ENCODE assay signal across 21 cellular contexts in genomic region chr10:95865814-95866447, GRCh38. TPM values are rescaled to one million over a fixed set of nuclear protein-coding genes. Genes with fewer than 3 reads are reported as not detected.
DNase-seq lines count a peak whose midpoint lies in the region; ATAC-seq and TF ChIP-seq lines count a peak whose summit lies in the region.
"Had no signal": no experiment of that assay in that cellular context is flagged by ENCODE, and none has a peak within 500 bp of the region (broad histone marks: within the 10 kb centered on the region; RNA-seq: fewer than 3 reads in every experiment).

No MANE protein-coding gene starts in this region.

- TF ChIP-seq EP300 in suprapubic skin (IDR thresholded peaks at IDR 0.05) (no peak), stomach (IDR thresholded peaks at IDR 0.05) (no peak)

- no peak overlapping the region for H3K4me3 Mint-ChIP-seq in activated CD8-positive, alpha-beta memory T cell treated with anti-CD3 and anti-CD28 coated beads, Interleukin-2, amount 10 ng/mL, durations not matched to agents 7 days and 5 days
- peak overlapping the region; percentile 31 for H3K4me3 Mint-ChIP-seq in activated T-helper 17 cell treated with anti-CD3 and anti-CD28 coated beads, Interleukin-2, amount 50 U/mL, for 72 hours
- H3K4me3 Mint-ChIP-seq in memory B cell, result no peak overlapping the region
- no peak overlapping the region for H3K4me3 Mint-ChIP-seq in stimulated activated naive B cell treated with anti-CD40 and anti-IgM and Interleukin-4, amounts not matched to agents 10 μg/mL and 1 μg/mL and 100 μg/mL, for 72 hours
- no peak overlapping the region for H3K4me3 Mint-ChIP-seq in activated naive CD4-positive, alpha-beta T cell treated with anti-CD3 and anti-CD28 coated beads, Interleukin-2, amount 10 ng/mL, durations not matched to agents 7 days and 5 days
- H3K4me3 Mint-ChIP-seq: activated CD8-positive, alpha-beta T cell treated with anti-CD3 and anti-CD28 coated beads for 36 hours; brain; CD14-positive monocyte; neural progenitor cell had no signal

- H3K27me3 Mint-ChIP-seq in activated CD8-positive, alpha-beta memory T cell treated with anti-CD3 and anti-CD28 coated beads, Interleukin-2, amount 10 ng/mL, durations not matched to agents 7 days and 5 days, result no peaks in the 10 kb centered on the region
- H3K27me3 Mint-ChIP-seq in activated T-helper 17 cell treated with anti-CD3 and anti-CD28 coated beads, Interleukin-2, amount 50 U/mL, for 72 hours, result no peaks in the 10 kb centered on the region
- H3K27me3 Mint-ChIP-seq in memory B cell, result no peaks in the 10 kb centered on the region
- no peaks in the 10 kb centered on the region for H3K27me3 Mint-ChIP-seq in stimulated activated naive B cell treated with anti-CD40 and anti-IgM and Interleukin-4, amounts not matched to agents 10 μg/mL and 1 μg/mL and 100 μg/mL, for 72 hours
- H3K27me3 Mint-ChIP-seq in activated naive CD4-positive, alpha-beta T cell treated with anti-CD3 and anti-CD28 coated beads, Interleukin-2, amount 10 ng/mL, durations not matched to agents 7 days and 5 days, result no peaks in the 10 kb centered on the region
- H3K27me3 Mint-ChIP-seq: activated CD8-positive, alpha-beta T cell treated with anti-CD3 and anti-CD28 coated beads for 36 hours; brain had no signal

- H3K9me3 Mint-ChIP-seq in activated CD8-positive, alpha-beta memory T cell treated with anti-CD3 and anti-CD28 coated beads, Interleukin-2, amount 10 ng/mL, durations not matched to agents 7 days and 5 days (ENCODE audit: low read depth), result no peaks in the 10 kb centered on the region
- no peaks in the 10 kb centered on the region for H3K9me3 Mint-ChIP-seq in activated T-helper 17 cell treated with anti-CD3 and anti-CD28 coated beads, Interleukin-2, amount 50 U/mL, for 72 hours
- H3K9me3 Mint-ChIP-seq in memory B cell, result no peaks in the 10 kb centered on the region
- no peaks in the 10 kb centered on the region for H3K9me3 Mint-ChIP-seq in stimulated activated naive B cell treated with anti-CD40 and anti-IgM and Interleukin-4, amounts not matched to agents 10 μg/mL and 1 μg/mL and 100 μg/mL, for 72 hours
- H3K9me3 Mint-ChIP-seq in activated naive CD4-positive, alpha-beta T cell treated with anti-CD3 and anti-CD28 coated beads, Interleukin-2, amount 10 ng/mL, durations not matched to agents 7 days and 5 days, result no peaks in the 10 kb centered on the region
- H3K9me3 Mint-ChIP-seq: activated CD8-positive, alpha-beta T cell treated with anti-CD3 and anti-CD28 coated beads for 36 hours; brain; CD14-positive monocyte; neural progenitor cell had no signal

- CTCF ChIA-PET in activated CD8-positive, alpha-beta memory T cell treated with anti-CD3 and anti-CD28 coated beads, Interleukin-2, amount 10 ng/mL, durations not matched to agents 7 days and 5 days (lab: Charles Lee), result interaction anchor here (1.1 to 5.8 kb wide), 11 partner anchors 9 to 200 kb away, joined by 3 to 143 read pairs (median 6); partner anchors contain the start of gene TCTN3
- CTCF ChIA-PET in activated naive CD4-positive, alpha-beta T cell treated with anti-CD3 and anti-CD28 coated beads, Interleukin-2, amount 10 ng/mL, durations not matched to agents 7 days and 5 days (lab: Charles Lee), result interaction anchor here (1.1 to 5.2 kb wide), 10 partner anchors 17 to 435 kb away, joined by 3 to 80 read pairs (median 5); partner anchors contain the start of gene TCTN3

- no peak for DNase-seq in activated CD8-positive, alpha-beta memory T cell treated with anti-CD3 and anti-CD28 coated beads, Interleukin-2, amount 10 ng/mL, durations not matched to agents 7 days and 5 days
- DNase-seq in activated CD8-positive, alpha-beta memory T cell treated with anti-CD3 and anti-CD28 coated beads, Interleukin-2, amount 50 U/mL, for 4 hours, result no peak
- no peak for DNase-seq in memory B cell (ENCODE audit: low spot score in 2 of 2)
- DNase-seq in stimulated activated naive B cell treated with anti-CD40 and anti-IgM and Interleukin-4, amounts not matched to agents 10 μg/mL and 1 μg/mL and 100 μg/mL, for 72 hours, result no peak
- no peak for DNase-seq in activated naive CD4-positive, alpha-beta T cell treated with anti-CD3 and anti-CD28 coated beads, Interleukin-2, amount 10 ng/mL, durations not matched to agents 7 days and 5 days
- no peak for DNase-seq in suprapubic skin (ENCODE audit: low spot score in 2 of 2)
- no peak for DNase-seq in stomach
- DNase-seq: DMS79 treated with DMSO at 0.1 percent for 48 hours, NCI-H2171 treated with DMSO at 0.1 percent for 48 hours had no signal

- H3K4me3 ChIP-seq in suprapubic skin (no peak overlapping the region), stomach (no peak overlapping the region)
- H3K4me3 ChIP-seq: HAP-1, heart left ventricle, neural progenitor cell, right atrium auricular region, upper lobe of left lung had no signal

- no peak for ATAC-seq in activated CD8-positive, alpha-beta memory T cell treated with anti-CD3 and anti-CD28 coated beads, Interleukin-2, amount 10 ng/mL, durations not matched to agents 7 days and 5 days
- ATAC-seq in activated T-helper 17 cell treated with anti-CD3 and anti-CD28 coated beads, Interleukin-2, amount 50 U/mL, for 72 hours (replicated peaks), result no peak
- ATAC-seq in memory B cell (ENCODE audit: low read depth), result no peak
- no peak for ATAC-seq in stimulated activated naive B cell treated with anti-CD40 and anti-IgM and Interleukin-4, amounts not matched to agents 10 μg/mL and 1 μg/mL and 100 μg/mL, for 72 hours (replicated peaks)

- peaks cover 13% of the 10 kb centered on the region for H3K36me3 ChIP-seq in suprapubic skin
- peaks cover 10 to 42% (median 33%) of the 10 kb centered on the region in 4 donors for H3K36me3 ChIP-seq in stomach
- H3K36me3 ChIP-seq: neural progenitor cell, right atrium auricular region had no signal

- no peaks in the 10 kb centered on the region for H3K4me1 ChIP-seq in suprapubic skin
- peaks cover 0 to 15% (median 8%) of the 10 kb centered on the region in 4 donors for H3K4me1 ChIP-seq in stomach
- H3K4me1 ChIP-seq: HAP-1, heart left ventricle, neural progenitor cell, right atrium auricular region had no signal

- H3K27me3 ChIP-seq in suprapubic skin (no peaks in the 10 kb centered on the region), stomach (no peaks in the 10 kb centered on the region)
- H3K27me3 ChIP-seq: heart left ventricle, neural progenitor cell, right atrium auricular region, upper lobe of left lung had no signal

- H3K4me1 Mint-ChIP-seq in activated CD8-positive, alpha-beta memory T cell treated with anti-CD3 and anti-CD28 coated beads, Interleukin-2, amount 10 ng/mL, durations not matched to agents 7 days and 5 days, result peaks cover 54% of the 10 kb centered on the region
- H3K4me1 Mint-ChIP-seq in activated T-helper 17 cell treated with anti-CD3 and anti-CD28 coated beads, Interleukin-2, amount 50 U/mL, for 72 hours, result no peaks in the 10 kb centered on the region
- peaks cover 18% of the 10 kb centered on the region for H3K4me1 Mint-ChIP-seq in memory B cell
- H3K4me1 Mint-ChIP-seq in stimulated activated naive B cell treated with anti-CD40 and anti-IgM and Interleukin-4, amounts not matched to agents 10 μg/mL and 1 μg/mL and 100 μg/mL, for 72 hours, result peaks cover 22 to 31% of the 10 kb centered on the region in 2 donors
- H3K4me1 Mint-ChIP-seq in activated naive CD4-positive, alpha-beta T cell treated with anti-CD3 and anti-CD28 coated beads, Interleukin-2, amount 10 ng/mL, durations not matched to agents 7 days and 5 days, result peaks cover 11% of the 10 kb centered on the region
- H3K4me1 Mint-ChIP-seq: neural progenitor cell had no signal

- WGBS in suprapubic skin, result 68% methylated on average over 5 of the region's 5 CpGs
- WGBS in stomach, 5 donors, result 44 to 71% (median 55%) methylated on average over 5 of the region's 5 CpGs

- intact Hi-C loops in stomach (cut with DNase I; ENCODE audit: low total_unique reads), result no loop called here

- H3K27ac ChIP-seq in suprapubic skin, result no peak overlapping the region
- H3K27ac ChIP-seq in stomach, result peak overlapping the region in 2 of 5 donors; percentile 26 to 32
- H3K27ac ChIP-seq: heart left ventricle, neural progenitor cell, right atrium auricular region had no signal

- H3K27ac Mint-ChIP-seq in activated CD8-positive, alpha-beta memory T cell treated with anti-CD3 and anti-CD28 coated beads, Interleukin-2, amount 10 ng/mL, durations not matched to agents 7 days and 5 days, result peak overlapping the region; percentile 79
- H3K27ac Mint-ChIP-seq in activated T-helper 17 cell treated with anti-CD3 and anti-CD28 coated beads, Interleukin-2, amount 50 U/mL, for 72 hours, result no peak overlapping the region
- peak overlapping the region; percentile 81 for H3K27ac Mint-ChIP-seq in memory B cell
- H3K27ac Mint-ChIP-seq in stimulated activated naive B cell treated with anti-CD40 and anti-IgM and Interleukin-4, amounts not matched to agents 10 μg/mL and 1 μg/mL and 100 μg/mL, for 72 hours, result peak overlapping the region; percentile 89
- no peak overlapping the region for H3K27ac Mint-ChIP-seq in activated naive CD4-positive, alpha-beta T cell treated with anti-CD3 and anti-CD28 coated beads, Interleukin-2, amount 10 ng/mL, durations not matched to agents 7 days and 5 days
- H3K27ac Mint-ChIP-seq: neural progenitor cell had no signal

- H3K9me3 ChIP-seq in suprapubic skin (no peaks in the 10 kb centered on the region), stomach (no peaks in the 10 kb centered on the region)
- H3K9me3 ChIP-seq: HAP-1, heart left ventricle, right atrium auricular region, SK-N-SH, upper lobe of left lung had no signal

- H3K36me3 Mint-ChIP-seq in activated CD8-positive, alpha-beta memory T cell treated with anti-CD3 and anti-CD28 coated beads, Interleukin-2, amount 10 ng/mL, durations not matched to agents 7 days and 5 days, result peaks cover 61% of the 10 kb centered on the region
- no peaks in the 10 kb centered on the region for H3K36me3 Mint-ChIP-seq in activated T-helper 17 cell treated with anti-CD3 and anti-CD28 coated beads, Interleukin-2, amount 50 U/mL, for 72 hours (ENCODE audit: low read depth)
- peaks cover 27% of the 10 kb centered on the region for H3K36me3 Mint-ChIP-seq in memory B cell
- peaks cover 36 to 59% of the 10 kb centered on the region in 2 donors for H3K36me3 Mint-ChIP-seq in stimulated activated naive B cell treated with anti-CD40 and anti-IgM and Interleukin-4, amounts not matched to agents 10 μg/mL and 1 μg/mL and 100 μg/mL, for 72 hours
- peaks cover 2% of the 10 kb centered on the region for H3K36me3 Mint-ChIP-seq in activated naive CD4-positive, alpha-beta T cell treated with anti-CD3 and anti-CD28 coated beads, Interleukin-2, amount 10 ng/mL, durations not matched to agents 7 days and 5 days

- TF ChIP-seq POLR2A in suprapubic skin (IDR thresholded peaks at IDR 0.05) (no peak), stomach (IDR thresholded peaks at IDR 0.05) (no peak)

- no peak for TF ChIP-seq CTCF in suprapubic skin (IDR thresholded peaks at IDR 0.05)
- TF ChIP-seq CTCF in stomach (IDR thresholded peaks at IDR 0.05), result no peak

RNA-seq across cellular contexts. Expression of gene CC2D2B, which starts 41.8 kb away (rescaled TPM):
- 1 to 10 TPM; 3.0 to 4.2 TPM for total RNA-seq in activated CD8-positive, alpha-beta memory T cell treated with anti-CD3 and anti-CD28 coated beads, Interleukin-2, amount 10 ng/mL, durations not matched to agents 7 days and 5 days
- under 1 TPM; 0.24 to 0.73 TPM for total RNA-seq in activated T-helper 17 cell treated with anti-CD3 and anti-CD28 coated beads, Interleukin-2, amount 50 U/mL, for 72 hours
- 1 to 10 TPM in 1 of 4 donors, under 1 TPM in 2, not detected in 1; 0.47 to 3.9 (median 0.72) TPM for total RNA-seq in suprapubic skin
- total RNA-seq in stomach, result 1 to 10 TPM in 3 of 5 donors, not detected in 2; 1.2 to 9.2 (median 5.1) TPM
- under 1 TPM in 2 of 3 donors, not detected in 1; 0.12 to 0.18 TPM for polyA plus RNA-seq in stomach
- total RNA-seq: kidney epithelial cell, lung microvascular endothelial cell had no signal
- polyA plus RNA-seq: SK-N-SH had no signal

Comparison
In these comparisons a context has a peak if more than half of its experiments do, and no peak if none do; other contexts are left out.
1. H3K27ac Mint-ChIP-seq: peak in activated CD8-positive, alpha-beta memory T cell treated with anti-CD3 and anti-CD28 coated beads, Interleukin-2, amount 10 ng/mL, durations not matched to agents 7 days and 5 days (single experiment), memory B cell (single experiment) and stimulated activated naive B cell treated with anti-CD40 and anti-IgM and Interleukin-4, amounts not matched to agents 10 μg/mL and 1 μg/mL and 100 μg/mL, for 72 hours (single experiment); none in activated T-helper 17 cell treated with anti-CD3 and anti-CD28 coated beads, Interleukin-2, amount 50 U/mL, for 72 hours (single experiment) and activated naive CD4-positive, alpha-beta T cell treated with anti-CD3 and anti-CD28 coated beads, Interleukin-2, amount 10 ng/mL, durations not matched to agents 7 days and 5 days (single experiment).